11 cellular contexts compared by ENCODE assay signal in the genomic region with DNA sequence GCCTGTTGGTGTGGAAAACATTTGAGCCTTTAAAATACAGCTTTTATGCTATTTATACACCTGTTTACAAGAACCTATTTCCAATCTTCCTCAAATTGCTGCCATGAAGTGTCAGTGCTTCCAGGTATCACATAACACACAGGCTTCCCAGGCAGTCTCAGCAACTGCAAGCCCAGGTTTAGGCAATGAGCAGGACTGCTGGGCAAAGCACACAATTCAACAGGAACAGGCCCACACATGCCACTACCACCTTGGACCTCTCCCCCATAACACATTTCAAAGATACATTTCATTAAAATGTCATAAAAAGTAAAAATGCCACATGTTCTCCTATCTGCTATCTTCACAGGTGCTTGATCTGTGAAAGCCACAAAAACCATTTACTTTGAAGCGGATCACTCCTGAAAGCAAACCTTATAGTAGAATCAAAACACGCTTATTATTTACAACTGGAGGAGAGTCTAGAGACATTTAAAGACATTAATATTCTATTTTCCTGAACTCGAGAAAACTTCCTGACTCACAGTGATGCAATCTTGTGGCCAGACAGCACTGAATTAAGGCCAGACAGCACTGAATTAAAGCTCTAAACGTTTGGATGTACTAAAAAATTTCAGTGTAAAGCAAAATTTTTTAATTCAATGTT. TPM values are rescaled to one million over a fixed set of nuclear protein-coding genes. Genes with fewer than 3 reads are reported as not detected.
DNase-seq lines count a peak whose midpoint lies in the region; ATAC-seq and TF ChIP-seq lines count a peak whose summit lies in the region.
"Had no signal": no experiment of that assay in that cellular context is flagged by ENCODE, and none has a peak within 500 bp of the region (broad histone marks: within the 10 kb centered on the region; RNA-seq: fewer than 3 reads in every experiment).

No MANE protein-coding gene starts in this region.

- no peaks in the 10 kb centered on the region for H3K9me3 ChIP-seq in heart right ventricle
- no peaks in the 10 kb centered on the region for H3K9me3 ChIP-seq in fibroblast of lung (ENCODE audit: control insufficient read depth, insufficient read depth, low read depth, low read length)
- H3K9me3 ChIP-seq in thymus (ENCODE audit: control insufficient read depth) = no peaks in the 10 kb centered on the region
- no peaks in the 10 kb centered on the region for H3K9me3 ChIP-seq in lower lobe of right lung
- H3K9me3 ChIP-seq: Caco-2 had no signal

- H3K27ac Mint-ChIP-seq in T-cell = peak overlapping the region; percentile 78 to 83
- H3K27ac Mint-ChIP-seq: type B pancreatic cell had no signal

- no peak overlapping the region for H3K4me2 ChIP-seq in fibroblast of lung (ENCODE audit: extremely low read depth, insufficient read depth, low read length)

- H3K4me1 ChIP-seq in heart right ventricle (peaks cover 4 to 76% (median 46%) of the 10 kb centered on the region in 9 donors), fibroblast of lung (ENCODE audit: control insufficient read depth, extremely low read depth, insufficient read depth, low read length) (peaks cover 23% of the 10 kb centered on the region), thymus (ENCODE audit: control insufficient read depth, insufficient read depth, low read length) (no peaks in the 10 kb centered on the region), lower lobe of right lung (peaks cover 36% of the 10 kb centered on the region)

- H3K79me2 ChIP-seq in fibroblast of lung (ENCODE audit: control insufficient read depth, insufficient read depth, low read length) = peaks cover 6% of the 10 kb centered on the region

- no peaks in the 10 kb centered on the region for H3K27me3 ChIP-seq in heart right ventricle
- H3K27me3 ChIP-seq in fibroblast of lung (ENCODE audit: control insufficient read depth, insufficient read depth, low read length) = no peaks in the 10 kb centered on the region
- no peaks in the 10 kb centered on the region for H3K27me3 ChIP-seq in thymus (ENCODE audit: control insufficient read depth, insufficient read depth)
- no peaks in the 10 kb centered on the region for H3K27me3 ChIP-seq in lower lobe of right lung (ENCODE audit: low read depth)

- H4K20me1 ChIP-seq in fibroblast of lung (ENCODE audit: control insufficient read depth, extremely low read depth, insufficient read depth, low read length) = no peaks in the 10 kb centered on the region

- peak overlapping the region; percentile 2 to 87 (median 72) for H3K27ac ChIP-seq in heart right ventricle
- no peak overlapping the region for H3K27ac ChIP-seq in fibroblast of lung (ENCODE audit: insufficient read depth, low read length)
- peak overlapping the region; percentile 8 for H3K27ac ChIP-seq in thymus (ENCODE audit: low read depth)
- no peak overlapping the region for H3K27ac ChIP-seq in lower lobe of right lung

- H3K9ac ChIP-seq in fibroblast of lung (ENCODE audit: insufficient read depth, low read length) = no peak overlapping the region

- ATAC-seq in heart right ventricle (no peak), Right ventricle myocardium inferior (no peak), T-cell (replicated peaks in 1 of 4) (peak in 2 of 4 experiments; percentile 12 to 51), HG03135 (IDR thresholded peaks at IDR 0.05; ENCODE audit: unreplicated experiment) (no peak), lower lobe of right lung (no peak)

- H3K4me3 ChIP-seq in heart right ventricle = no peak overlapping the region
- H3K4me3 ChIP-seq in fibroblast of lung (replicated peaks in 1 of 4; ENCODE audit: control extremely low read depth in 1 of 4, insufficient read depth in 1 of 4, low read depth in 3 of 4, low read length in 4 of 4) = no peak overlapping the region
- no peak overlapping the region for H3K4me3 ChIP-seq in thymus (ENCODE audit: low read length)
- H3K4me3 ChIP-seq in lower lobe of right lung = no peak overlapping the region

- H3K4me3 Mint-ChIP-seq in T-cell = no peak overlapping the region
- H3K4me3 Mint-ChIP-seq: type B pancreatic cell had no signal

- no peaks in the 10 kb centered on the region for H3K27me3 Mint-ChIP-seq in T-cell
- H3K27me3 Mint-ChIP-seq: type B pancreatic cell had no signal

- intact Hi-C loops in heart right ventricle (cut with DNase I) = loop anchor here in 1 of 10 donors (5.0 kb wide), 1 partner anchor 40 kb away; no protein-coding TSS in a partner anchor
- intact Hi-C loops in Right ventricle myocardium inferior (cut with DNase I) = loop anchor here (5.0 kb wide), 1 partner anchor 40 kb away; no protein-coding TSS in a partner anchor
- intact Hi-C loops in lower lobe of right lung (cut with DNase I) = no loop called here

- TF ChIP-seq CTCF in heart right ventricle (IDR thresholded peaks at IDR 0.05) (no peak), fibroblast of lung (conservative IDR thresholded peaks at IDR 0.05 in 1 of 2, IDR thresholded peaks at IDR 0.05 in 1 of 2; ENCODE audit: low read depth in 1 of 2, low read length in 2 of 2) (no peak), lower lobe of right lung (IDR thresholded peaks at IDR 0.05) (no peak)

- POLR2A ChIA-PET in T-cell (lab: Charles Lee) = no interaction called here

- no peaks in the 10 kb centered on the region for H3K9me3 Mint-ChIP-seq in T-cell
- H3K9me3 Mint-ChIP-seq: type B pancreatic cell had no signal

- CTCF ChIA-PET in T-cell (lab: Charles Lee) = interaction anchor here in 1 of 2 donors (0.6 to 0.7 kb wide), 2 partner anchors 17 to 178 kb away, joined by 3 to 4 read pairs; no protein-coding TSS in a partner anchor

- H3K36me3 Mint-ChIP-seq in T-cell = peaks cover 38% of the 10 kb centered on the region

- H2AFZ ChIP-seq in fibroblast of lung (ENCODE audit: low read length) = no peak overlapping the region

- DNase-seq in heart right ventricle = no peak
- no peak for DNase-seq in Right ventricle myocardium inferior (ENCODE audit: missing footprints)
- no peak for DNase-seq in T-cell
- DNase-seq in fibroblast of lung (ENCODE audit: low read depth in 2 of 2) = peak; percentile 73 to 78
- no peak for DNase-seq in anterior cingulate cortex (lab: John Stamatoyannopoulos, UW)
- no peak for DNase-seq in lower lobe of right lung
- DNase-seq: activated CD8-positive, alpha-beta memory T cell treated with anti-CD3 and anti-CD28 coated beads, Interleukin-2, amount 50 U/mL, for 48 hours; Caco-2 had no signal

- H3K36me3 ChIP-seq in heart right ventricle (peaks cover 0 to 84% (median 3%) of the 10 kb centered on the region in 9 donors), fibroblast of lung (ENCODE audit: control insufficient read depth, insufficient read depth, low read length) (peaks cover 5% of the 10 kb centered on the region), thymus (ENCODE audit: control insufficient read depth, insufficient read depth) (peaks cover 19% of the 10 kb centered on the region), lower lobe of right lung (peaks cover 53% of the 10 kb centered on the region)

- peaks cover 21 to 26% (median 23%) of the 10 kb centered on the region in 3 donors for H3K4me1 Mint-ChIP-seq in T-cell

- 69 to 80% methylated on average over 4 of the region's 4 CpGs for WGBS in heart right ventricle, 2 donors
- 15% methylated on average over 4 of the region's 4 CpGs for WGBS in thymus

RNA-seq across cellular contexts. Expression of gene ANKFY1, which starts 31.5 kb away (rescaled TPM):
- total RNA-seq in heart right ventricle (10 to 100 TPM; 18.7 to 34.4 (median 24.4) TPM), Right ventricle myocardium inferior (23.3 TPM), T-cell (10 to 100 TPM; 58.0 to 69.6 (median 67.0) TPM), fibroblast of lung (33.9 and 34.0 TPM in 2 replicates), lower lobe of right lung (70.3 TPM)
- polyA plus RNA-seq in heart right ventricle (10 to 100 TPM in 1 of 2 donors, 1 to 10 TPM in 1; 8.6 to 12.8 TPM), fibroblast of lung (26.1 and 33.1 TPM in 2 replicates), thymus (14.6 TPM)
- polyA plus RNA-seq in fibroblast of lung (2012) = 22.9 and 24.9 TPM in 2 replicates
- 137 and 152 TPM in 2 replicates for polyA minus RNA-seq in fibroblast of lung (ENCODE audit: low replicate concordance)

Comparison
In these comparisons a context has a peak if more than half of its experiments do, and no peak if none do; other contexts are left out.
1. DNase-seq: peak in fibroblast of lung (2 of 2); none in heart right ventricle (0 of 2), Right ventricle myocardium inferior (single experiment), T-cell (0 of 34), anterior cingulate cortex (0 of 58) and lower lobe of right lung (single experiment).
2. H3K27ac ChIP-seq: peak in heart right ventricle (10 of 10) and thymus (single experiment); none in fibroblast of lung (single experiment) and lower lobe of right lung (single experiment).